ENCODE assay signal across 8 cellular contexts in the genomic region with DNA sequence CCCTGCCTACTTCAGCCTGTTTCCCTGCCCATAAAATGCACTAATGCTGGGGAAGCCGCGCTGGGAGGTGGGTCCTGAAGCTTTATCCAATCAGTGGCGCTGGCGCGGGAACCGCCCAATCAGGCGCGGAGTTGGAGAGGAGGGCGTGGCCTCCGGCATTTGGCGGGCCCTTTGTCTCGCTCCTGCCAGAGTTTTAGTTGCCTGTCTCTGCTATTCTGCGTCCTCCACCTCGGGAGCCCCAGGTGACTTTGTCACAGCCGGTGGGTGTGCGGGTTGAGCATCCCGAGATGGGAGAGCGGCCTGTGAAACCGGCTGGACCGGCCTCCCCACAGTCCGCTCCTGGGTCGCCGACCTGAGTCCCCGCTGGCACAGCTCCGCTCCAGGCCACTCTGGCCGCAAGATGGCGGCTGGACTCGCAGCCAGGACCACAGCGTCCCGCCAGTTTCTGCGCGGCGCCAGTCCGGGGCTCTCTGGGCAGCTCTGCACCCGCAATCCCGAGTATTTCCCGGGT. TPM values are rescaled to one million over a fixed set of nuclear protein-coding genes. Genes with fewer than 3 reads are reported as not detected.
DNase-seq lines count a peak whose midpoint lies in the region; ATAC-seq, FAIRE-seq and TF ChIP-seq lines count a peak whose summit lies in the region.

No MANE protein-coding gene starts in this region.

- no peaks in the 10 kb centered on the region for H3K79me2 ChIP-seq in osteoblast (ENCODE audit: insufficient read depth, low read length)

- H3K4me1 ChIP-seq in Panc1 (ENCODE audit: control insufficient read depth, insufficient read depth, low read length): no peaks in the 10 kb centered on the region; the same call in 1 of the 2 replicates
- H3K4me1 ChIP-seq in osteoblast (ENCODE audit: insufficient read depth, low read length): no peaks in the 10 kb centered on the region

- CTCF ChIA-PET in Panc1 (lab: Charles Lee): no interaction called here
- CTCF ChIA-PET in activated naive CD4-positive, alpha-beta T cell treated with anti-CD3 and anti-CD28 coated beads, Interleukin-2, amount 10 ng/mL, durations not matched to agents 7 days and 5 days (lab: Charles Lee): interaction anchor here (1.1 kb wide), 1 partner anchor 9 kb away, joined by 5 read pairs; no protein-coding TSS in a partner anchor

- ATAC-seq in Panc1 (peak; percentile 100), Right ventricle myocardium inferior (peak; percentile 98)

- peak overlapping the region; percentile 90 for H2AFZ ChIP-seq in osteoblast (ENCODE audit: low read length)

- no peak for FAIRE-seq in GM12891 (lab: Jason Lieb, UNC)

- DNase-seq in GM12891 (ENCODE audit: insufficient read length, low spot score): peak; percentile 37
- peak; percentile 46 for DNase-seq in Panc1 (ENCODE audit: low read depth, low spot score)
- peak; percentile 82 for DNase-seq in activated naive CD4-positive, alpha-beta T cell treated with anti-CD3 and anti-CD28 coated beads, Interleukin-2, amount 10 ng/mL, durations not matched to agents 7 days and 5 days
- DNase-seq in Right ventricle myocardium inferior (ENCODE audit: missing footprints): peak; percentile 91
- DNase-seq in osteoblast (ENCODE audit: insufficient read length, low spot score, missing footprints): peak; percentile 97
- DNase-seq in stromal cell of bone marrow (ENCODE audit: low read depth): peak; percentile 21
- no peak for DNase-seq in epidermal melanocyte (ENCODE audit: insufficient read length, low spot score)
- no peak for DNase-seq in HPDE6-E6E7 (ENCODE audit: extremely low spot score)

- no peaks in the 10 kb centered on the region for H3K27me3 Mint-ChIP-seq in activated naive CD4-positive, alpha-beta T cell treated with anti-CD3 and anti-CD28 coated beads, Interleukin-2, amount 10 ng/mL, durations not matched to agents 7 days and 5 days

- peak overlapping the region; percentile 65 to 79 for H3K4me3 ChIP-seq in Panc1 (ENCODE audit: low read depth in 2 of 2, low read length in 2 of 2)
- H3K4me3 ChIP-seq in osteoblast (ENCODE audit: insufficient read depth, low read length): peak overlapping the region; percentile 81

- in situ Hi-C loops in Panc1 (cut with HindIII; ENCODE audit: low pct_unique_long_range_greater_than_20kb, low sequenced_read_pairs): no loop called here

- TF ChIP-seq POLR2A in GM12891 (IDR thresholded peaks at IDR 0.05; ENCODE audit: low read depth, low read length): no peak

- BruUV-seq in Panc1 (replicated peaks; lab: Mats Ljungman, UMichigan): no TSS peak

- intact Hi-C loops in Panc1 (cut with micrococcal nuclease; ENCODE audit: unreplicated experiment) (no loop called here), Right ventricle myocardium inferior (cut with DNase I) (no loop called here)

- H3K4me3 Mint-ChIP-seq in activated naive CD4-positive, alpha-beta T cell treated with anti-CD3 and anti-CD28 coated beads, Interleukin-2, amount 10 ng/mL, durations not matched to agents 7 days and 5 days: peak overlapping the region; percentile 62

- H3K27ac ChIP-seq in Panc1 (ENCODE audit: low read length) (peak overlapping the region; percentile 75), osteoblast (ENCODE audit: low read depth, low read length) (no peak overlapping the region)

- H3K4me2 ChIP-seq in osteoblast (ENCODE audit: insufficient read depth, low read length): peak overlapping the region; percentile 85

- POLR2A ChIA-PET in Panc1 (lab: Charles Lee): interaction anchor here (0.7 kb wide), 1 partner anchor 12 kb away, joined by 4 read pairs; no protein-coding TSS in a partner anchor

- H3K9me3 ChIP-seq in Panc1 (ENCODE audit: control insufficient read depth, insufficient read depth, low read depth, low read length) (no peaks in the 10 kb centered on the region), osteoblast (ENCODE audit: low read depth, low read length) (no peaks in the 10 kb centered on the region)

- no peaks in the 10 kb centered on the region for H3K36me3 ChIP-seq in Panc1 (ENCODE audit: control insufficient read depth, insufficient read depth, low read length)
- H3K36me3 ChIP-seq in osteoblast (ENCODE audit: insufficient read depth, low read length): no peaks in the 10 kb centered on the region

- H3K27me3 ChIP-seq in Panc1 (ENCODE audit: control insufficient read depth, insufficient read depth, low read length) (no peaks in the 10 kb centered on the region), osteoblast (ENCODE audit: insufficient read depth, low read length) (no peaks in the 10 kb centered on the region)

- H4K20me1 ChIP-seq in osteoblast (ENCODE audit: insufficient read depth, low read length): no peaks in the 10 kb centered on the region

- H3K4me1 Mint-ChIP-seq in activated naive CD4-positive, alpha-beta T cell treated with anti-CD3 and anti-CD28 coated beads, Interleukin-2, amount 10 ng/mL, durations not matched to agents 7 days and 5 days: peaks cover 8% of the 10 kb centered on the region

- H3K9me3 Mint-ChIP-seq in activated naive CD4-positive, alpha-beta T cell treated with anti-CD3 and anti-CD28 coated beads, Interleukin-2, amount 10 ng/mL, durations not matched to agents 7 days and 5 days: peaks cover 11% of the 10 kb centered on the region

- peak; percentile 22; the same call in 1 of the 2 replicates for TF ChIP-seq CTCF in Panc1 (IDR thresholded peaks at IDR 0.05)
- TF ChIP-seq CTCF in osteoblast (IDR thresholded peaks at IDR 0.05; ENCODE audit: extremely low read depth, low read depth, low read length): no peak

- peaks cover 2% of the 10 kb centered on the region for H3K36me3 Mint-ChIP-seq in activated naive CD4-positive, alpha-beta T cell treated with anti-CD3 and anti-CD28 coated beads, Interleukin-2, amount 10 ng/mL, durations not matched to agents 7 days and 5 days

- H3K27ac Mint-ChIP-seq in activated naive CD4-positive, alpha-beta T cell treated with anti-CD3 and anti-CD28 coated beads, Interleukin-2, amount 10 ng/mL, durations not matched to agents 7 days and 5 days: no peak overlapping the region

TF ChIP-seq in GM12891, 5 proteins besides CTCF, POLR2A, EP300 and RAD21:
- TF ChIP-seq SPI1 (IDR thresholded peaks at IDR 0.05; ENCODE audit: low read depth, low read length) (no peak), POLR2AphosphoS5 (IDR thresholded peaks at IDR 0.05; ENCODE audit: low read depth, low read length) (no peak), POU2F2 (IDR thresholded peaks at IDR 0.05; ENCODE audit: low read depth, low read length) (no peak), TAF1 (IDR thresholded peaks at IDR 0.05; ENCODE audit: low read depth, low read length) (no peak), PAX5 (IDR thresholded peaks at IDR 0.05; ENCODE audit: insufficient read depth, low read length, severe bottlenecking) (no peak)

RNA-seq across cellular contexts. Expression of a gene that starts 30.7 kb away (rescaled TPM):
- polyA plus RNA-seq in GM12891 (2012; ENCODE audit: low read depth, missing spikeins): 5.9 TPM
- total RNA-seq in Panc1 (2021; ENCODE audit: unreplicated experiment) (8.3 TPM), Right ventricle myocardium inferior (10.8 TPM), osteoblast (8.0 and 9.4 TPM in 2 replicates)
- 2.0 TPM for polyA plus RNA-seq in Panc1 (2012; ENCODE audit: insufficient read length)

Comparison
In these comparisons a context has a peak if more than half of its experiments do, and no peak if none do; other contexts are left out.
1. DNase-seq: peak in GM12891 (single experiment), Panc1 (single experiment), activated naive CD4-positive, alpha-beta T cell treated with anti-CD3 and anti-CD28 coated beads, Interleukin-2, amount 10 ng/mL, durations not matched to agents 7 days and 5 days (single experiment), Right ventricle myocardium inferior (single experiment), osteoblast (single experiment) and stromal cell of bone marrow (single experiment); none in epidermal melanocyte (single experiment) and HPDE6-E6E7 (single experiment).